8 cellular contexts compared by ENCODE assay signal in genomic region chr11:57641426-57641825, GRCh38. TPM values are rescaled to one million over a fixed set of nuclear protein-coding genes. Genes with fewer than 3 reads are reported as not detected.
A peak's percentile ranks its signal among the peaks of the same experiment; 100 is the strongest.
DNase-seq lines count a peak whose midpoint lies in the region; FAIRE-seq and TF ChIP-seq lines count a peak whose summit lies in the region.
"Had no signal": no experiment of that assay in that cellular context is flagged by ENCODE, and none has a peak within 500 bp of the region (broad histone marks: within the 10 kb centered on the region; RNA-seq: fewer than 3 reads in every experiment).

No MANE protein-coding gene starts in this region.

- no peak for FAIRE-seq in frontal cortex (lab: Jason Lieb, UNC)
- FAIRE-seq: pancreas had no signal

- H3K36me3 ChIP-seq in OCI-LY7 (ENCODE audit: insufficient read depth, low read length) = no peaks in the 10 kb centered on the region
- H3K36me3 ChIP-seq: pancreas had no signal

- H3K27ac ChIP-seq in OCI-LY7 (ENCODE audit: low read depth, low read length, poor library complexity, severe bottlenecking) = no peak overlapping the region
- H3K27ac ChIP-seq: pancreas had no signal

- peak; percentile 40 for DNase-seq in A172 (ENCODE audit: low spot score)
- DNase-seq in GM20000 (ENCODE audit: low spot score) = peak; percentile 78
- peak; percentile 69 for DNase-seq in OCI-LY7 (ENCODE audit: low spot score)
- DNase-seq in frontal cortex (ENCODE audit: low spot score in 2 of 2) = peak; percentile 60 to 63
- no peak for DNase-seq in lower leg skin (ENCODE audit: low spot score in 2 of 2)
- DNase-seq in NK-92 (lab: John Stamatoyannopoulos, UW; ENCODE audit: unreplicated experiment) = no peak
- DNase-seq: pancreas had no signal

- no peak overlapping the region for H3K4me3 ChIP-seq in OCI-LY7 (ENCODE audit: low read depth, low read length, poor library complexity, severe bottlenecking)
- H3K4me3 ChIP-seq in lower leg skin (ENCODE audit: low read depth, poor library complexity, severe bottlenecking) = no peak overlapping the region
- H3K4me3 ChIP-seq: HAP-1, pancreas had no signal

- TF ChIP-seq POLR2A in lower leg skin (IDR thresholded peaks at IDR 0.05) = no peak

- intact Hi-C loops in OCI-LY7 (cut with micrococcal nuclease; ENCODE audit: unreplicated experiment) = loop anchor here (1.0 to 5.0 kb wide), 5 partner anchors 73 to 296 kb away; partner anchors contain the start of gene TIMM10
- intact Hi-C loops in lower leg skin (cut with DNase I; ENCODE audit: low total_unique reads) = loop anchor here (5.0 kb wide), 2 partner anchors 74 to 299 kb away; partner anchors contain the start of gene UBE2L6

- H3K4me2 ChIP-seq in OCI-LY7 (ENCODE audit: low read length) = no peak overlapping the region

- POLR2A ChIA-PET in OCI-LY7 (lab: Charles Lee) = interaction anchor here (0.6 to 2.6 kb wide), 6 partner anchors 10 to 467 kb away, joined by 4 to 12 read pairs (median 6); partner anchors contain the start of gene UBE2L6

- peaks cover 36% of the 10 kb centered on the region for H3K4me1 ChIP-seq in OCI-LY7 (ENCODE audit: insufficient read depth, low read length, poor library complexity, severe bottlenecking)

- no peaks in the 10 kb centered on the region for H3K9me2 ChIP-seq in OCI-LY7 (ENCODE audit: insufficient read depth, low read length)

- no peaks in the 10 kb centered on the region for H4K20me1 ChIP-seq in OCI-LY7 (ENCODE audit: insufficient read depth, low read length)

- no peaks in the 10 kb centered on the region for H3K79me2 ChIP-seq in OCI-LY7 (ENCODE audit: insufficient read depth, low read depth, low read length)

- CTCF ChIA-PET in OCI-LY7 (lab: Charles Lee; ENCODE audit: unreplicated experiment) = interaction anchor here (0.7 to 2.4 kb wide), 9 partner anchors 21 to 316 kb away, joined by 3 to 19 read pairs (median 6); partner anchors contain the start of genes TNKS1BP1, UBE2L6 and ZDHHC5

- no peaks in the 10 kb centered on the region for H3K9me3 ChIP-seq in OCI-LY7 (ENCODE audit: low read length)
- H3K9me3 ChIP-seq: HAP-1, pancreas had no signal

- TF ChIP-seq CTCF in GM20000 (IDR thresholded peaks at IDR 0.05; ENCODE audit: extremely low read depth, missing control alignments) = peak; percentile 29
- peak; percentile 80 for TF ChIP-seq CTCF in OCI-LY7 (conservative IDR thresholded peaks at IDR 0.05; ENCODE audit: low read length)
- peak in 1 of 3 donors; percentile 15 for TF ChIP-seq CTCF in lower leg skin (IDR thresholded peaks at IDR 0.05)

- no TSS peak for BruUV-seq in OCI-LY7 (replicated peaks; lab: Mats Ljungman, UMichigan)

- no peak overlapping the region; the same call in 1 of the 2 replicates for H2AFZ ChIP-seq in OCI-LY7 (ENCODE audit: low read length)

- WGBS in lower leg skin, 2 donors = 52 to 60% methylated on average over 2 of the region's 2 CpGs

RNA-seq across cellular contexts. Expression of gene YPEL4, which starts 8.3 kb away (rescaled TPM):
- total RNA-seq in A172 (2014; rRNA removed; shearing (Covaris generic)) = 0.60 and 1.4 TPM in 2 replicates
- total RNA-seq in OCI-LY7 (2014; rRNA removed; shearing (Covaris generic)) = 0.54 and 0.85 TPM in 2 replicates
- total RNA-seq in OCI-LY7 (2022) (0.52 and 0.55 TPM in 2 replicates), frontal cortex (5.3 TPM), lower leg skin (1 to 10 TPM in 3 of 4 donors, under 1 TPM in 1; 0.91 to 4.3 (median 2.9) TPM)

RNA-seq across cellular contexts. Expression of gene CLP1, which starts 16.1 kb away (rescaled TPM):
- 20.5 and 22.9 TPM in 2 replicates for total RNA-seq in A172 (2014; rRNA removed; shearing (Covaris generic))
- 18.3 and 18.5 TPM in 2 replicates for total RNA-seq in OCI-LY7 (2014; rRNA removed; shearing (Covaris generic))
- total RNA-seq in OCI-LY7 (2022) (18.1 and 20.8 TPM in 2 replicates), frontal cortex (17.1 TPM), lower leg skin (10 to 100 TPM; 14.0 to 29.2 (median 17.6) TPM)

RNA-seq across cellular contexts. Expression of gene ZDHHC5, which starts 26.5 kb away (rescaled TPM):
- 20.7 and 21.4 TPM in 2 replicates for total RNA-seq in A172 (2014; rRNA removed; shearing (Covaris generic))
- 23.4 and 27.5 TPM in 2 replicates for total RNA-seq in OCI-LY7 (2014; rRNA removed; shearing (Covaris generic))
- 46.1 and 57.4 TPM in 2 replicates for total RNA-seq in OCI-LY7 (2022)
- total RNA-seq in frontal cortex = 15.1 TPM
- total RNA-seq in lower leg skin = 10 to 100 TPM; 72.9 to 99.1 (median 84.5) TPM

RNA-seq across cellular contexts. Expression of gene SERPING1, which starts 43.9 kb away (rescaled TPM):
- total RNA-seq in A172 (2014; rRNA removed; shearing (Covaris generic)) = 0.74 and 4.8 TPM in 2 replicates
- total RNA-seq in OCI-LY7 (2014; rRNA removed; shearing (Covaris generic)) = not detected in 2 replicates
- total RNA-seq in OCI-LY7 (2022) (not detected in 2 replicates), frontal cortex (7.3 TPM), lower leg skin (100 to 1,000 TPM in 2 of 4 donors, 10 to 100 TPM in 2; 89.4 to 236 (median 103) TPM)

Comparison
In these comparisons a context has a peak if more than half of its experiments do, and no peak if none do; other contexts are left out.
1. DNase-seq: peak in A172 (single experiment), GM20000 (single experiment), OCI-LY7 (single experiment) and frontal cortex (2 of 2); none in lower leg skin (0 of 2) and NK-92 (single experiment).